16 cellular contexts compared by ENCODE assay signal in genomic region chr21:39648879-39649278, GRCh38. TPM values are rescaled to one million over a fixed set of nuclear protein-coding genes. Genes with fewer than 3 reads are reported as not detected.
A peak's percentile ranks its signal among the peaks of the same experiment; 100 is the strongest.
DNase-seq lines count a peak whose midpoint lies in the region; ATAC-seq, FAIRE-seq and TF ChIP-seq lines count a peak whose summit lies in the region.
"Had no signal": no experiment of that assay in that cellular context is flagged by ENCODE, and none has a peak within 500 bp of the region (broad histone marks: within the 10 kb centered on the region; RNA-seq: fewer than 3 reads in every experiment).

No MANE protein-coding gene starts in this region.

- H3K36me3 ChIP-seq in H1 (ENCODE audit: control insufficient read depth in 2 of 4, insufficient read depth in 4 of 4, low read length in 3 of 4) (peaks cover 11 to 63% (median 27%) of the 10 kb centered on the region in 4 experiments; a peak in 7 of 8 replicates), neuronal stem cell (replicated peaks in 1 of 2; ENCODE audit: control insufficient read depth in 2 of 2, insufficient read depth in 2 of 2, low read length in 2 of 2) (no peaks in the 10 kb centered on the region), mucosa of descending colon (ENCODE audit: low read depth) (no peaks in the 10 kb centered on the region)
- H3K36me3 ChIP-seq: BLaER1 had no signal

- H4K91ac ChIP-seq in H1 (replicated peaks; ENCODE audit: insufficient read length, low read length) (no peak overlapping the region), neuronal stem cell (ENCODE audit: low read depth, low read length, poor library complexity) (peak overlapping the region; percentile 18)

- H2BK20ac ChIP-seq in H1 (ENCODE audit: low read length), result no peak overlapping the region

- H2AK5ac ChIP-seq in H1 (ENCODE audit: low read depth, low read length), result no peak overlapping the region
- H2AK5ac ChIP-seq in neuronal stem cell (ENCODE audit: low read depth, low read length), result no peak overlapping the region

- H2BK15ac ChIP-seq in H1 (ENCODE audit: low read length) (no peak overlapping the region), neuronal stem cell (ENCODE audit: low read length) (no peak overlapping the region)

- FAIRE-seq in H1 (lab: Jason Lieb, UNC), result no peak
- FAIRE-seq: G401.6, GM12891 had no signal

- H2AFZ ChIP-seq in H1 (ENCODE audit: low read length), result no peak overlapping the region
- no peak overlapping the region for H2AFZ ChIP-seq in neuronal stem cell (ENCODE audit: low read length)

- H3K23ac ChIP-seq in H1 (ENCODE audit: insufficient read length) (no peak overlapping the region), neuronal stem cell (ENCODE audit: low read depth, low read length, poor library complexity) (no peak overlapping the region)

- H3K4me1 Mint-ChIP-seq in activated CD8-positive, alpha-beta memory T cell treated with anti-CD3 and anti-CD28 coated beads, Interleukin-2, amount 10 ng/mL, durations not matched to agents 7 days and 5 days, result no peaks in the 10 kb centered on the region
- H3K4me1 Mint-ChIP-seq: CD8-positive, alpha-beta memory T cell had no signal

- H3K23me2 ChIP-seq in H1 (ENCODE audit: low read depth, low read length), result no peaks in the 10 kb centered on the region

- no peak overlapping the region for H3K14ac ChIP-seq in H1 (ENCODE audit: insufficient read length)
- H3K14ac ChIP-seq in neuronal stem cell (ENCODE audit: low read length), result no peak overlapping the region

- H3K18ac ChIP-seq in H1 (ENCODE audit: extremely low read depth, low read length) (no peak overlapping the region), neuronal stem cell (ENCODE audit: low read length) (peak overlapping the region; percentile 88)

- POLR2A ChIA-PET in H1 (lab: Charles Lee; ENCODE audit: partially characterized antibody), result interaction anchor here (1.2 kb wide), 1 partner anchor 10 kb away, joined by 3 read pairs; no protein-coding TSS in a partner anchor

- H3K9me3 Mint-ChIP-seq in activated CD8-positive, alpha-beta memory T cell treated with anti-CD3 and anti-CD28 coated beads, Interleukin-2, amount 10 ng/mL, durations not matched to agents 7 days and 5 days (ENCODE audit: low read depth), result peaks cover 12% of the 10 kb centered on the region

- no peak overlapping the region for H3K4me3 Mint-ChIP-seq in activated CD8-positive, alpha-beta memory T cell treated with anti-CD3 and anti-CD28 coated beads, Interleukin-2, amount 10 ng/mL, durations not matched to agents 7 days and 5 days
- H3K4me3 Mint-ChIP-seq: CD8-positive, alpha-beta memory T cell had no signal

- intact Hi-C loops in mucosa of descending colon (cut with DNase I, micrococcal nuclease), result no loop called here

- H3K27me3 ChIP-seq in H1 (replicated peaks in 1 of 4; ENCODE audit: control insufficient read depth in 3 of 4, extremely low read depth in 1 of 4, insufficient read depth in 3 of 4, low read length in 3 of 4) (no peaks in the 10 kb centered on the region; a peak in 1 of 7 replicates), neuronal stem cell (ENCODE audit: control insufficient read depth in 3 of 3, insufficient read depth in 3 of 3, low read depth in 1 of 3, low read length in 3 of 3) (no peaks in the 10 kb centered on the region)
- H3K27me3 ChIP-seq: BLaER1 had no signal

- no peak for TF ChIP-seq POLR2A in H1 (IDR thresholded peaks at IDR 0.05; ENCODE audit: control extremely low read depth in 1 of 2, low read depth in 2 of 2, low read length in 2 of 2)

- CTCF ChIA-PET in H1 (lab: Charles Lee; ENCODE audit: partially characterized antibody), result interaction anchor here (1.6 to 1.8 kb wide), 2 partner anchors 9 to 27 kb away, joined by 4 to 5 read pairs; no protein-coding TSS in a partner anchor
- CTCF ChIA-PET in activated CD8-positive, alpha-beta memory T cell treated with anti-CD3 and anti-CD28 coated beads, Interleukin-2, amount 10 ng/mL, durations not matched to agents 7 days and 5 days (lab: Charles Lee), result no interaction called here

- H3K79me1 ChIP-seq in H1 (ENCODE audit: low read depth, low read length) (peaks cover 3% of the 10 kb centered on the region; the same call in 1 of the 2 replicates), neuronal stem cell (ENCODE audit: low read depth, low read length) (peaks cover 2% of the 10 kb centered on the region)

- no peak overlapping the region for H2BK120ac ChIP-seq in H1 (replicated peaks; ENCODE audit: low read depth, low read length)
- H2BK120ac ChIP-seq in neuronal stem cell (ENCODE audit: low read depth, low read length), result no peak overlapping the region

- H4K8ac ChIP-seq in H1 (ENCODE audit: extremely low read depth, insufficient read depth, low read length), result no peak overlapping the region
- H4K8ac ChIP-seq in neuronal stem cell (ENCODE audit: low read depth, low read length), result no peak overlapping the region

- no peak overlapping the region for H3K56ac ChIP-seq in H1 (replicated peaks; ENCODE audit: insufficient read length, low read depth, low read length)

- no peaks in the 10 kb centered on the region for H4K20me1 ChIP-seq in H1 (replicated peaks in 1 of 2; ENCODE audit: control insufficient read depth in 1 of 2, insufficient read depth in 2 of 2, low read length in 2 of 2)
- H4K20me1 ChIP-seq: BLaER1 had no signal

- H3K4me3 ChIP-seq in H1 (ENCODE audit: extremely low read depth in 1 of 4, insufficient read depth in 2 of 4, low read depth in 3 of 4, low read length in 4 of 4), result no peak overlapping the region
- no peak overlapping the region for H3K4me3 ChIP-seq in neuronal stem cell (ENCODE audit: low read length in 2 of 2)
- H3K4me3 ChIP-seq in mucosa of descending colon, result no peak overlapping the region
- H3K4me3 ChIP-seq: BLaER1 had no signal

- H3K36me3 Mint-ChIP-seq in activated CD8-positive, alpha-beta memory T cell treated with anti-CD3 and anti-CD28 coated beads, Interleukin-2, amount 10 ng/mL, durations not matched to agents 7 days and 5 days, result no peaks in the 10 kb centered on the region
- H3K36me3 Mint-ChIP-seq: CD8-positive, alpha-beta memory T cell had no signal

- TF ChIP-seq EP300 in H1 (IDR thresholded peaks at IDR 0.05; ENCODE audit: borderline replicate concordance in 1 of 2, low read depth in 2 of 2, low read length in 2 of 2), result no peak

- ATAC-seq in HG03135 (IDR thresholded peaks at IDR 0.05; ENCODE audit: unreplicated experiment), result no peak
- ATAC-seq in activated CD8-positive, alpha-beta memory T cell treated with anti-CD3 and anti-CD28 coated beads, Interleukin-2, amount 10 ng/mL, durations not matched to agents 7 days and 5 days, result no peak
- ATAC-seq in mucosa of descending colon, result no peak
- ATAC-seq: HCT116 had no signal

- peaks cover 0 to 55% of the 10 kb centered on the region in 2 experiments; a peak in 2 of 4 replicates for H3K79me2 ChIP-seq in H1 (ENCODE audit: control insufficient read depth in 1 of 2, insufficient read depth in 2 of 2, low read length in 2 of 2)

- WGBS in H1 (ENCODE audit: extremely low coverage in 1 of 2, insufficient coverage in 1 of 2, insufficient read length in 1 of 2, insufficient replicate concordance in 2 of 2, low coverage in 1 of 2, low lambda C conversion rate in 2 of 2, missing lambda C conversion rate in 1 of 2), 2 experiments, result 96% methylated on average over 6 of the region's 6 CpGs; no CpG with 5 or more reads in 1 of the 2 experiments
- WGBS in neuronal stem cell (ENCODE audit: extremely low coverage in 2 of 2, insufficient read length in 2 of 2, insufficient replicate concordance in 1 of 2), 2 donors, result no CpG with 5 or more reads among the region's 6 CpGs

- H4K5ac ChIP-seq in H1 (ENCODE audit: insufficient read length, low read depth, low read length), result no peak overlapping the region

- H3K9ac ChIP-seq in H1 (replicated peaks in 1 of 4; ENCODE audit: extremely low read depth in 1 of 4, low read depth in 3 of 4, low read length in 3 of 4), result no peak overlapping the region
- no peak overlapping the region for H3K9ac ChIP-seq in neuronal stem cell (ENCODE audit: low read depth, low read length, poor library complexity)
- H3K9ac ChIP-seq: BLaER1 had no signal

- H3K27ac ChIP-seq in H1 (ENCODE audit: low read depth, low read length) (no peak overlapping the region), neuronal stem cell (replicated peaks; ENCODE audit: low read length) (no peak overlapping the region)
- H3K27ac ChIP-seq: 22Rv1, BLaER1 had no signal

- TF ChIP-seq CTCF in H1 (IDR thresholded peaks at IDR 0.05; ENCODE audit: control extremely low read depth in 1 of 3, insufficient read depth in 1 of 3, low read depth in 1 of 3, low read length in 3 of 3), result no peak
- no peak for TF ChIP-seq CTCF in mucosa of descending colon (IDR thresholded peaks at IDR 0.05)

- H3K9me3 ChIP-seq in H1 (ENCODE audit: insufficient read depth in 2 of 2, low read depth in 1 of 2, low read length in 1 of 2) (no peaks in the 10 kb centered on the region), neuronal stem cell (replicated peaks in 1 of 2; ENCODE audit: control insufficient read depth in 2 of 2, insufficient read depth in 1 of 2, low read depth in 1 of 2, low read length in 2 of 2) (peaks cover 0 to 15% of the 10 kb centered on the region in 2 donors), mucosa of descending colon (peaks cover 2% of the 10 kb centered on the region)
- H3K9me3 ChIP-seq: Caco-2 had no signal

- H3K27ac Mint-ChIP-seq in activated CD8-positive, alpha-beta memory T cell treated with anti-CD3 and anti-CD28 coated beads, Interleukin-2, amount 10 ng/mL, durations not matched to agents 7 days and 5 days, result no peak overlapping the region
- H3K27ac Mint-ChIP-seq: CD8-positive, alpha-beta memory T cell had no signal

- H3K4me1 ChIP-seq in H1 (replicated peaks in 1 of 4; ENCODE audit: control insufficient read depth in 3 of 4, insufficient read depth in 4 of 4, low read length in 3 of 4) (peaks cover 0 to 10% (median 4%) of the 10 kb centered on the region in 4 experiments; a peak in 5 of 7 replicates), neuronal stem cell (ENCODE audit: control insufficient read depth in 2 of 2, insufficient read depth in 1 of 2, low read depth in 1 of 2, low read length in 2 of 2) (peaks cover 3 to 9% of the 10 kb centered on the region in 2 donors), mucosa of descending colon (ENCODE audit: low read depth) (peaks cover under 1% of the 10 kb centered on the region)
- H3K4me1 ChIP-seq: BLaER1 had no signal

- H3K4me2 ChIP-seq in H1 (ENCODE audit: insufficient read depth in 1 of 2, low read depth in 2 of 2, low read length in 2 of 2), result no peak overlapping the region
- no peak overlapping the region for H3K4me2 ChIP-seq in neuronal stem cell (ENCODE audit: insufficient read depth, low read length, poor library complexity, severe bottlenecking)
- H3K4me2 ChIP-seq: BLaER1 had no signal

- no peaks in the 10 kb centered on the region for H3K27me3 Mint-ChIP-seq in activated CD8-positive, alpha-beta memory T cell treated with anti-CD3 and anti-CD28 coated beads, Interleukin-2, amount 10 ng/mL, durations not matched to agents 7 days and 5 days

- no peak overlapping the region for H3K4ac ChIP-seq in H1 (replicated peaks; ENCODE audit: insufficient read length, low read depth, low read length)
- H3K4ac ChIP-seq in neuronal stem cell (ENCODE audit: low read length), result no peak overlapping the region

- DNase-seq in ELF-1 (ENCODE audit: low read depth, low spot score) (peak; percentile 47), M059J (ENCODE audit: low read depth) (peak; percentile 37), H1 (ENCODE audit: low read depth in 1 of 2, low spot score in 2 of 2) (no peak), neuronal stem cell (ENCODE audit: low spot score) (no peak), superior temporal gyrus (ENCODE audit: extremely low spot score) (no peak), mucosa of descending colon (no peak)
- no peak for DNase-seq in activated CD8-positive, alpha-beta memory T cell treated with anti-CD3 and anti-CD28 coated beads, Interleukin-2, amount 10 ng/mL, durations not matched to agents 7 days and 5 days
- DNase-seq: Caco-2; CD8-positive, alpha-beta memory T cell; DMS 273 treated with DMSO at 0.1 percent for 48 hours had no signal

- H2BK5ac ChIP-seq in H1 (ENCODE audit: low read depth, low read length), result peak overlapping the region; percentile 1; the same call in 1 of the 2 replicates
- no peak overlapping the region for H2BK5ac ChIP-seq in neuronal stem cell (ENCODE audit: low read length)

- no peak overlapping the region for H2BK12ac ChIP-seq in H1 (ENCODE audit: low read depth, low read length)
- H2BK12ac ChIP-seq in neuronal stem cell (ENCODE audit: low read length), result peak overlapping the region; percentile 64

- TF ChIP-seq RAD21 in H1 (IDR thresholded peaks at IDR 0.05 in 1 of 2, conservative IDR thresholded peaks at IDR 0.05 in 1 of 2; ENCODE audit: low read depth in 2 of 2, low read length in 2 of 2), result no peak

RNA-seq across cellular contexts. Expression of gene B3GALT5, which starts 36.1 kb away (rescaled TPM):
- total RNA-seq in M059J (2014; rRNA removed; shearing (Covaris generic)), result 1.3 and 1.8 TPM in 2 replicates
- total RNA-seq in H1 (2021; fragmentation: NEBNext Ultra II Directional; extraction: Animal tissue kit (Norgen Biotek cat#: 25700)), result 23.8 and 25.1 TPM in 2 replicates
- polyA plus RNA-seq in H1 (2011; rRNA removed), result 11.9 and 12.4 TPM in 2 replicates
- 9.7 TPM for polyA plus RNA-seq in H1 (2011; cell fraction: cytosol; rRNA removed)
- polyA plus RNA-seq in H1 (2011; cell fraction: nucleus; rRNA removed), result 25.2 TPM
- polyA plus RNA-seq in H1 (2012, experiment 1 of 2), result 9.9 to 15.2 TPM (median 12.4 TPM) in 4 replicates
- polyA plus RNA-seq in H1 (2012, experiment 2 of 2), result 1.6 TPM
- 19.2 TPM for polyA plus RNA-seq in H1 (2013, experiment 1 of 2)
- 18.8 TPM for polyA plus RNA-seq in H1 (2013, experiment 2 of 2)
- 47.8 and 63.7 TPM in 2 replicates for polyA minus RNA-seq in H1 (2011; rRNA and poly(A)+ RNA removed)
- polyA minus RNA-seq in H1 (2011; cell fraction: cytosol; rRNA and poly(A)+ RNA removed), result 24.7 TPM
- polyA minus RNA-seq in H1 (2011; cell fraction: nucleus; rRNA and poly(A)+ RNA removed), result 38.0 TPM
- polyA plus RNA-seq in neuronal stem cell (2013, experiment 1 of 2), result 0.75 TPM
- 0.83 TPM for polyA plus RNA-seq in neuronal stem cell (2013, experiment 2 of 2)
- not detected for total RNA-seq in activated CD8-positive, alpha-beta memory T cell treated with anti-CD3 and anti-CD28 coated beads, Interleukin-2, amount 10 ng/mL, durations not matched to agents 7 days and 5 days
- 100 to 1,000 TPM in 2 of 3 donors, 10 to 100 TPM in 1; 36.4 to 149 (median 130) TPM for total RNA-seq in mucosa of descending colon
- total RNA-seq: CD8-positive, alpha-beta memory T cell had no signal
- polyA plus RNA-seq: CD8-positive, alpha-beta memory T cell had no signal

Comparison
In these comparisons a context has a peak if more than half of its experiments do, and no peak if none do; other contexts are left out.
1. DNase-seq: peak in ELF-1 (single experiment) and M059J (single experiment); none in H1 (0 of 2), neuronal stem cell (single experiment), activated CD8-positive, alpha-beta memory T cell treated with anti-CD3 and anti-CD28 coated beads, Interleukin-2, amount 10 ng/mL, durations not matched to agents 7 days and 5 days (single experiment), superior temporal gyrus (single experiment) and mucosa of descending colon (0 of 3).